8 cellular contexts compared by ENCODE assay signal in the genomic region with DNA sequence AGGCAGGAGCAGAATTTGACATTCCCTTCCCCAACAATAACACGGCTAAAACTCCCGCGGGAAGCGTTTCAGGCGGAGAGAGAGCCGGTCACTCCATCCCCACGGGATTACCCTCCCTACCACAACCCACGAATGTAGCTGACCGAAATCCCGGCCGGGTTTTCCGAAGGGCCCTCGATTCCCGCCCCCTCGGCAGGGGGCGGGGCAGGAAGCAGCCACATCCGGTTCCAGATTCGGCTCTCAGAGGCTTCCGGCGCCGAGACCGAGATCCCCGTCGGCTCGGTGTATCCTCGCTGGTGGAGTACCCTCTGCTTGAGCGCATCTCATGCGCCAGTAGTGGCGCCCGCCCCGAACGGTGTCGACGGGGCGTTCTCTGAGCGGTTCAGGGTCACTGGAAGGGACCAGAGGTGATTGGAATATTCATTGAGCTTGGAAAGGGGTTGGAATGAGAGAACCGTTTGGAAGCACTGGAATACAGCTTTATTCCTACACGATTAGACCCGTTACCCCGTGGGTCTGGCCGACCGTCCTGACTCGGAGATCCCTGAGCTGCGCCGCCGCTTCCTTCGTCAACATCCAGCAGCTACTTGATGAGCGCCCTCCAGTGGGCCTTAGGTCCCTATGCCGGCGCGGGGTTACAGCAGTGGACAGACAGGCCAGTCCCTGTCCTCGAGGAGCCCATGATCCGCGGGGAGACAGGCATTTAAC. TPM values are rescaled to one million over a fixed set of nuclear protein-coding genes. Genes with fewer than 3 reads are reported as not detected.
DNase-seq lines count a peak whose midpoint lies in the region; ATAC-seq and TF ChIP-seq lines count a peak whose summit lies in the region.

No MANE protein-coding gene starts in this region.

- H3K4me1 ChIP-seq in OCI-LY7 (ENCODE audit: insufficient read depth, low read length, poor library complexity, severe bottlenecking): peaks cover 21% of the 10 kb centered on the region

- H3K27ac ChIP-seq in OCI-LY7 (ENCODE audit: low read depth, low read length, poor library complexity, severe bottlenecking): peak overlapping the region; percentile 93
- H3K27ac ChIP-seq in epithelial cell of prostate: peak overlapping the region; percentile 96

- intact Hi-C loops in OCI-LY7 (cut with micrococcal nuclease; ENCODE audit: unreplicated experiment): loop anchor here (1.0 to 5.0 kb wide), 5 partner anchors 15 to 127 kb away; a partner anchor contains a TSS

- POLR2A ChIA-PET in OCI-LY7 (lab: Charles Lee): interaction anchor here (0.8 to 2.6 kb wide), 7 partner anchors 10 to 50 kb away, joined by 3 to 14 read pairs (median 8); a partner anchor contains a TSS

- BruUV-seq in OCI-LY7 (replicated peaks; lab: Mats Ljungman, UMichigan): TSS peak; percentile 90

- no peak for TF ChIP-seq EP300 in Ishikawa (IDR thresholded peaks at IDR 0.05; ENCODE audit: borderline replicate concordance)

- H3K9me3 ChIP-seq in OCI-LY7 (ENCODE audit: low read length): no peaks in the 10 kb centered on the region

- H3K4me2 ChIP-seq in OCI-LY7 (ENCODE audit: low read length): peak overlapping the region; percentile 85

- ATAC-seq in GM21619 (IDR thresholded peaks at IDR 0.05; ENCODE audit: unreplicated experiment): peak; percentile 62

- TF ChIP-seq CTCF in OCI-LY7 (conservative IDR thresholded peaks at IDR 0.05; ENCODE audit: low read length): peak; percentile 78

- H3K9me2 ChIP-seq in OCI-LY7 (ENCODE audit: insufficient read depth, low read length): no peaks in the 10 kb centered on the region

- DNase-seq in DMS53 (lab: John Stamatoyannopoulos, UW) (peak; percentile 98), OCI-LY7 (ENCODE audit: low spot score) (peak; percentile 96), activated T-cell treated with anti-CD3 and anti-CD28 coated beads for 4 hours (peak; percentile 89), epithelial cell of prostate (ENCODE audit: low read depth, low spot score) (no peak), mucosa of gallbladder (ENCODE audit: low spot score) (peak; percentile 94)
- DNase-seq in stimulated activated CD8-positive, alpha-beta memory T cell treated with anti-CD3 and anti-CD28 coated beads, Interleukin-4, amount 100 ng/mL, for 24 hours (ENCODE audit: low read depth): peak; percentile 90

- peak overlapping the region; percentile 83 for H3K4me3 ChIP-seq in OCI-LY7 (ENCODE audit: low read depth, low read length, poor library complexity, severe bottlenecking)

- H3K79me2 ChIP-seq in OCI-LY7 (ENCODE audit: insufficient read depth, low read depth, low read length): peaks cover 5% of the 10 kb centered on the region; the same call in 1 of the 2 replicates

- CTCF ChIA-PET in OCI-LY7 (lab: Charles Lee; ENCODE audit: unreplicated experiment): interaction anchor here (0.5 to 1.2 kb wide), 4 partner anchors 10 to 91 kb away, joined by 3 to 12 read pairs (median 4); a partner anchor contains a TSS

- H4K20me1 ChIP-seq in OCI-LY7 (ENCODE audit: insufficient read depth, low read length): no peaks in the 10 kb centered on the region

- peak; percentile 54 for TF ChIP-seq RAD21 in Ishikawa (IDR thresholded peaks at IDR 0.05; ENCODE audit: low read depth)

- H2AFZ ChIP-seq in OCI-LY7 (ENCODE audit: low read length): peak overlapping the region; percentile 56; the same call in 1 of the 2 replicates

- peaks cover 59% of the 10 kb centered on the region for H3K36me3 ChIP-seq in OCI-LY7 (ENCODE audit: insufficient read depth, low read length)

TF ChIP-seq in Ishikawa, 13 proteins besides CTCF, POLR2A, EP300 and RAD21:
- TF ChIP-seq ZBTB7A (IDR thresholded peaks at IDR 0.05; ENCODE audit: low read depth) (0 out of 2 replicates have a peak, but pooled peaks have one; percentile 60), CEBPB (IDR thresholded peaks at IDR 0.05) (no peak), YY1 (IDR thresholded peaks at IDR 0.05; ENCODE audit: low read depth) (peak; percentile 41; the same call in 1 of the 2 replicates), TAF1 (IDR thresholded peaks at IDR 0.05; ENCODE audit: low read depth) (peak; percentile 80), FOXM1 (IDR thresholded peaks at IDR 0.05; ENCODE audit: borderline replicate concordance, low read depth) (no peak), EGR1 (IDR thresholded peaks at IDR 0.05) (peak; percentile 52; the same call in 1 of the 2 replicates)
- TF ChIP-seq, protein P1, sequence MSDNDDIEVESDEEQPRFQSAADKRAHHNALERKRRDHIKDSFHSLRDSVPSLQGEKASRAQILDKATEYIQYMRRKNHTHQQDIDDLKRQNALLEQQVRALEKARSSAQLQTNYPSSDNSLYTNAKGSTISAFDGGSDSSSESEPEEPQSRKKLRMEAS (IDR thresholded peaks at IDR 0.05): peak; percentile 38; the same call in 1 of the 2 replicates

RNA-seq across cellular contexts. Expression of a gene that starts 0.6 kb away (rescaled TPM):
- 27.2 and 27.3 TPM in 2 replicates for total RNA-seq in OCI-LY7 (2014; rRNA removed; shearing (Covaris generic))
- 67.1 and 67.6 TPM in 2 replicates for total RNA-seq in OCI-LY7 (2022)
- total RNA-seq in mucosa of gallbladder: 158 TPM

RNA-seq across cellular contexts. Expression of a gene that starts 10.0 kb away (rescaled TPM):
- total RNA-seq in OCI-LY7 (2014; rRNA removed; shearing (Covaris generic)): 72.5 and 112 TPM in 2 replicates
- 65.4 and 90.6 TPM in 2 replicates for total RNA-seq in OCI-LY7 (2022)
- total RNA-seq in mucosa of gallbladder: 38.6 TPM

RNA-seq across cellular contexts. Expression of a gene that starts 10.4 kb away (rescaled TPM):
- 127 and 129 TPM in 2 replicates for total RNA-seq in OCI-LY7 (2014; rRNA removed; shearing (Covaris generic))
- total RNA-seq in OCI-LY7 (2022) (71.4 and 83.3 TPM in 2 replicates), mucosa of gallbladder (37.7 TPM)

RNA-seq across cellular contexts. Expression of a gene that starts 14.5 kb away (rescaled TPM):
- total RNA-seq in OCI-LY7 (2014; rRNA removed; shearing (Covaris generic)): 73.6 and 106 TPM in 2 replicates
- total RNA-seq in OCI-LY7 (2022): 148 and 150 TPM in 2 replicates
- 200 TPM for total RNA-seq in mucosa of gallbladder

RNA-seq across cellular contexts. Expression of a gene that starts 18.2 kb away (rescaled TPM):
- 17.4 and 21.6 TPM in 2 replicates for total RNA-seq in OCI-LY7 (2014; rRNA removed; shearing (Covaris generic))
- 14.1 and 18.5 TPM in 2 replicates for total RNA-seq in OCI-LY7 (2022)
- 26.5 TPM for total RNA-seq in mucosa of gallbladder
